In the genomic region with DNA sequence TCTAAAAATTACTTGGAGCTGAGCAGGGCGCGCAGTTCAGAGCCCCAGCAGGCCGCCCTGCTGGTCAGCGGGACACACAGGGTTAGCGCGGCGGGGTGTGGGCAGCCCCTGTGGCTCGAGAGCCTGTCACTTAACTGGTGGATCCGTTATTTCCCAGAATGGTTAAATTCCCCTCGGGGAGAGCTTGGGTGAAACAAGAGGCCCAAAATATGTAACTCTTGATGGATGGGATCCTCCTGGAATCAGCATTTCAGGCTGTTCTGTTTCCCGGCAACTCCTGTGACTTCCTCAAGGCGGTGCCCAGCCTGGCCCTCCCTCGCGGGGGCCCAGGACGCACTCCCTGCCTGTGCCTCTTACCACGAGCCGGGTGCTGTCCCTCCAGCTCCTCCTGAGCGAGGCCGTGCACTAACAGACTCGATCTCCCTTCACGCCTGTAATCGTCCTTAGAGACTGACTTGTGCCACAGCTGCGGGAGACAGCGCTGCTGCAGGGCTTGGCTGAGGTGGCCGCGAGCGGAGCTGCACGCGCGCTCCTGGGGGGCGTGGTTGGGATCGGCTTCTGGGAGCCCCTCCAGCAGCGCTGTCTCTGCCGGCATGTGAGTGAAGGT, we compare ENCODE assay signal across 1 cellular context.
A peak's percentile ranks its signal among the peaks of the same experiment; 100 is the strongest.
TF ChIP-seq lines count a peak whose summit lies in the region.

No MANE protein-coding gene starts in this region.

TF ChIP-seq in HepG2, 621 proteins besides CTCF, POLR2A, EP300 and RAD21:
- TF ChIP-seq FOXO1 (CRISPR knock-in tag; IDR thresholded peaks at IDR 0.05) (no peak), RBFOX2 (IDR thresholded peaks at IDR 0.05; ENCODE audit: low read depth, low read length) (peak; percentile 70), AGO2 (optimal IDR thresholded peaks at IDR 0.05; ENCODE audit: low read depth, low read length) (peak; percentile 90), POLR2AphosphoS2 (IDR thresholded peaks at IDR 0.05; ENCODE audit: low read depth, low read length) (peak; percentile 14; the same call in 1 of the 2 replicates), POLR2G (IDR thresholded peaks at IDR 0.05; ENCODE audit: low read depth, low read length) (peak; percentile 46; the same call in 1 of the 2 replicates), POLR2AphosphoS5 (IDR thresholded peaks at IDR 0.05; ENCODE audit: low read depth, low read length) (peak; percentile 10; the same call in 1 of the 2 replicates)
- TF ChIP-seq, protein P1, sequence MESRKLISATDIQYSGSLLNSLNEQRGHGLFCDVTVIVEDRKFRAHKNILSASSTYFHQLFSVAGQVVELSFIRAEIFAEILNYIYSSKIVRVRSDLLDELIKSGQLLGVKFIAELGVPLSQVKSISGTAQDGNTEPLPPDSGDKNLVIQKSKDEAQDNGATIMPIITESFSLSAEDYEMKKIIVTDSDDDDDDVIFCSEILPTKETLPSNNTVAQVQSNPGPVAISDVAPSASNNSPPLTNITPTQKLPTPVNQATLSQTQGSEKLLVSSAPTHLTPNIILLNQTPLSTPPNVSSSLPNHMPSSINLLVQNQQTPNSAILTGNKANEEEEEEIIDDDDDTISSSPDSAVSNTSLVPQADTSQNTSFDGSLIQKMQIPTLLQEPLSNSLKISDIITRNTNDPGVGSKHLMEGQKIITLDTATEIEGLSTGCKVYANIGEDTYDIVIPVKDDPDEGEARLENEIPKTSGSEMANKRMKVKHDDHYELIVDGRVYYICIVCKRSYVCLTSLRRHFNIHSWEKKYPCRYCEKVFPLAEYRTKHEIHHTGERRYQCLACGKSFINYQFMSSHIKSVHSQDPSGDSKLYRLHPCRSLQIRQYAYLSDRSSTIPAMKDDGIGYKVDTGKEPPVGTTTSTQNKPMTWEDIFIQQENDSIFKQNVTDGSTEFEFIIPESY (CRISPR knock-in tag; IDR thresholded peaks at IDR 0.05), result peak; percentile 74; the same call in 1 of the 2 replicates
- TF ChIP-seq, protein P2, sequence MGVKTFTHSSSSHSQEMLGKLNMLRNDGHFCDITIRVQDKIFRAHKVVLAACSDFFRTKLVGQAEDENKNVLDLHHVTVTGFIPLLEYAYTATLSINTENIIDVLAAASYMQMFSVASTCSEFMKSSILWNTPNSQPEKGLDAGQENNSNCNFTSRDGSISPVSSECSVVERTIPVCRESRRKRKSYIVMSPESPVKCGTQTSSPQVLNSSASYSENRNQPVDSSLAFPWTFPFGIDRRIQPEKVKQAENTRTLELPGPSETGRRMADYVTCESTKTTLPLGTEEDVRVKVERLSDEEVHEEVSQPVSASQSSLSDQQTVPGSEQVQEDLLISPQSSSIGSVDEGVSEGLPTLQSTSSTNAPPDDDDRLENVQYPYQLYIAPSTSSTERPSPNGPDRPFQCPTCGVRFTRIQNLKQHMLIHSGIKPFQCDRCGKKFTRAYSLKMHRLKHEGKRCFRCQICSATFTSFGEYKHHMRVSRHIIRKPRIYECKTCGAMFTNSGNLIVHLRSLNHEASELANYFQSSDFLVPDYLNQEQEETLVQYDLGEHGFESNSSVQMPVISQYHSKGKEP (CRISPR knock-in tag; IDR thresholded peaks at IDR 0.05), result no peak
